ENCODE assay signal across 30 cellular contexts in the genomic region with DNA sequence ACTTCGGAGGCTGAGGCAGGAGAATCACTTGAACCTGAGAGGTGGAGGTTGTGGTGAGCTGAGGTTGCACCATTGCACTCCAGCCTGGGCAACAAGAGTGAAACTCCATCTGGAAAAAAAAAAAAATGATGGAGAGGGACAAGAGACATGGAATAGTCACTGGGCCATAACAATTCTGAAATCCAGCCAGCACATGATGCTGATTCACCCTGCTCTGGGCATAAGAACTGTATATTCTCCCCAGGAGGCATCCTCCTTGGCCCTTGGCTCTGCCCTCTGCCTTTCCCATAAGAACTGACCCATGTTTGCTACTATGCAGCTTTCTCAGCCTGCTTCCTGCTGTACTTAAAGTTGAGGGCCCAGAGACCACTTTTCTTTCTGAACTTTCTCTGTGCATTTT.
"Had no signal": no experiment of that assay in that cellular context is flagged by ENCODE, and none has a peak within 500 bp of the region (broad histone marks: within the 10 kb centered on the region; RNA-seq: fewer than 3 reads in every experiment).

No MANE protein-coding gene starts in this region.

- H3K27me3 ChIP-seq: brain microvascular endothelial cell, dorsolateral prefrontal cortex, esophagus muscularis mucosa had no signal

- ATAC-seq: activated CD4-positive, CD25-positive, alpha-beta regulatory T cell treated with anti-CD3 and anti-CD28 coated beads, Interleukin-2, amount 50 U/mL, for 24 hours; activated CD8-positive, alpha-beta T cell treated with anti-CD3 and anti-CD28 coated beads for 36 hours; activated T-cell treated with anti-CD3 and anti-CD28 coated beads, Interleukin-2, amount 50 U/mL, for 4 hours; activated T-helper 17 cell treated with anti-CD3 and anti-CD28 coated beads, Interleukin-2, amount 50 U/mL, for 72 hours; T-helper 17 cell had no signal

- H3K36me3 ChIP-seq: brain microvascular endothelial cell, esophagus muscularis mucosa had no signal

- DNase-seq: activated B cell treated with CpG ODN at 0.5 μM for 24 hours; activated CD4-positive, alpha-beta T cell treated with anti-CD3 and anti-CD28 coated beads for 48 hours; activated CD4-positive, alpha-beta T cell treated with anti-CD3 and anti-CD28 coated beads, Interleukin-2, amount 50 U/mL, for 1 hour; activated CD4-positive, alpha-beta T cell treated with anti-CD3 and anti-CD28 coated beads, Interleukin-2, amount 50 U/mL, for 48 hours; activated CD8-positive, alpha-beta memory T cell treated with anti-CD3 and anti-CD28 coated beads for 24 hours; activated CD8-positive, alpha-beta T cell treated with anti-CD3 and anti-CD28 coated beads for 36 hours; activated effector memory CD4-positive, alpha-beta T cell treated with Interleukin-2 at 50 U/mL for 16 hours; activated gamma-delta T cell treated with Interleukin-2 at 50 U/mL for 16 hours; activated naive CD4-positive, alpha-beta T cell treated with anti-CD3 and anti-CD28 coated beads, Interleukin-2, amount 50 U/mL, for 16 hours; activated naive CD4-positive, alpha-beta T cell treated with Interleukin-2 at 50 U/mL for 16 hours; activated T-cell treated with anti-CD3 and anti-CD28 coated beads, Interleukin-2, amount 50 U/mL, for 4 hours; amniotic stem cell; anterior cingulate cortex; brain microvascular endothelial cell; effector memory CD4-positive, alpha-beta T cell; endodermal cell; erythroblast; foreskin fibroblast; head of caudate nucleus; T-helper 17 cell; T1000; WERI-Rb-1 had no signal

- H3K27ac ChIP-seq: brain microvascular endothelial cell, coronary artery, dorsolateral prefrontal cortex, esophagus muscularis mucosa, WERI-Rb-1 had no signal

- H3K4me3 ChIP-seq: coronary artery, dorsolateral prefrontal cortex, esophagus muscularis mucosa had no signal

- FAIRE-seq: astrocyte, bronchial epithelial cell, frontal cortex had no signal
